ENCODE assay signal across 1 cellular context in genomic region chr14:64704743-64705405, GRCh38.
TF ChIP-seq lines count a peak whose summit lies in the region.

No MANE protein-coding gene starts in this region.

TF ChIP-seq in HepG2, 621 proteins besides CTCF, POLR2A, EP300 and RAD21 (continued from another document and continues in another):
- TF ChIP-seq SP2 (CRISPR knock-in tag; IDR thresholded peaks at IDR 0.05) (0 out of 2 replicates have a peak, but pooled peaks have one; percentile 1), HES4 (CRISPR knock-in tag; IDR thresholded peaks at IDR 0.05; ENCODE audit: borderline replicate concordance) (no peak), FOXA3 (CRISPR knock-in tag; IDR thresholded peaks at IDR 0.05) (no peak), ZC3H13 (CRISPR knock-in tag; IDR thresholded peaks at IDR 0.05) (0 out of 2 replicates have a peak, but pooled peaks have one; percentile 14), HCFC1 (IDR thresholded peaks at IDR 0.05; ENCODE audit: low read depth, low read length) (no peak), SATB2 (CRISPR knock-in tag; IDR thresholded peaks at IDR 0.05) (no peak), ZNF512B (CRISPR knock-in tag; IDR thresholded peaks at IDR 0.05; ENCODE audit: borderline replicate concordance) (no peak), ZC3H4 (CRISPR knock-in tag; IDR thresholded peaks at IDR 0.05; ENCODE audit: borderline replicate concordance) (no peak), BRD4 (CRISPR knock-in tag; IDR thresholded peaks at IDR 0.05) (no peak), ZNF777 (CRISPR knock-in tag; IDR thresholded peaks at IDR 0.05) (0 out of 2 replicates have a peak, but pooled peaks have one; percentile 4), WIZ (CRISPR knock-in tag; IDR thresholded peaks at IDR 0.05) (no peak), FOXA1 (IDR thresholded peaks at IDR 0.05) (no peak), FOXA1 (CRISPR knock-in tag; IDR thresholded peaks at IDR 0.05) (no peak), TAF1 (CRISPR knock-in tag; IDR thresholded peaks at IDR 0.05) (no peak), ZNF260 (CRISPR knock-in tag; IDR thresholded peaks at IDR 0.05; ENCODE audit: borderline replicate concordance, low read depth) (no peak), ZBTB49 (CRISPR knock-in tag; IDR thresholded peaks at IDR 0.05; ENCODE audit: borderline replicate concordance) (no peak), FOXP4 (CRISPR knock-in tag; IDR thresholded peaks at IDR 0.05) (no peak), ZNF354B (CRISPR knock-in tag; IDR thresholded peaks at IDR 0.05) (no peak), ZNF281 (CRISPR knock-in tag; IDR thresholded peaks at IDR 0.05; ENCODE audit: borderline replicate concordance) (no peak), EED (CRISPR knock-in tag; IDR thresholded peaks at IDR 0.05) (no peak), ZNF790 (CRISPR knock-in tag; IDR thresholded peaks at IDR 0.05; ENCODE audit: borderline replicate concordance) (no peak), GMEB1 (CRISPR knock-in tag; IDR thresholded peaks at IDR 0.05; ENCODE audit: borderline replicate concordance) (no peak), ZBTB7A (CRISPR knock-in tag; IDR thresholded peaks at IDR 0.05) (no peak), DPF2 (CRISPR knock-in tag; IDR thresholded peaks at IDR 0.05; ENCODE audit: borderline replicate concordance, low read depth) (no peak), HOXA9 (CRISPR knock-in tag; IDR thresholded peaks at IDR 0.05; ENCODE audit: borderline replicate concordance) (0 out of 2 replicates have a peak, but pooled peaks have one; percentile 0), JUNB (CRISPR knock-in tag; IDR thresholded peaks at IDR 0.05; ENCODE audit: borderline replicate concordance) (no peak), ZNF776 (CRISPR knock-in tag; IDR thresholded peaks at IDR 0.05) (no peak), ASH2L (IDR thresholded peaks at IDR 0.05; ENCODE audit: insufficient read length, low read depth, low read length) (peak; percentile 14), ZNF337 (CRISPR knock-in tag; IDR thresholded peaks at IDR 0.05; ENCODE audit: borderline replicate concordance, low read depth) (no peak), NR3C1 (CRISPR knock-in tag; IDR thresholded peaks at IDR 0.05) (no peak), ZNF619 (CRISPR knock-in tag; IDR thresholded peaks at IDR 0.05) (no peak), ZNF841 (CRISPR knock-in tag; IDR thresholded peaks at IDR 0.05; ENCODE audit: borderline replicate concordance) (no peak), ZNF552 (CRISPR knock-in tag; IDR thresholded peaks at IDR 0.05; ENCODE audit: borderline replicate concordance) (peak; percentile 52; the same call in 1 of the 2 replicates), KAT2B (IDR thresholded peaks at IDR 0.05; ENCODE audit: borderline replicate concordance, low read depth, low read length) (no peak), ZNF713 (CRISPR knock-in tag; IDR thresholded peaks at IDR 0.05) (no peak), NCOA1 (CRISPR knock-in tag; IDR thresholded peaks at IDR 0.05) (no peak), GLMP (CRISPR knock-in tag; IDR thresholded peaks at IDR 0.05; ENCODE audit: borderline replicate concordance) (no peak), ZNF276 (CRISPR knock-in tag; IDR thresholded peaks at IDR 0.05; ENCODE audit: low read depth) (no peak), MAFG (CRISPR knock-in tag; IDR thresholded peaks at IDR 0.05) (no peak), KLF15 (CRISPR knock-in tag; IDR thresholded peaks at IDR 0.05; ENCODE audit: borderline replicate concordance) (0 out of 2 replicates have a peak, but pooled peaks have one; percentile 40), ZBTB25 (CRISPR knock-in tag; IDR thresholded peaks at IDR 0.05) (no peak), ZSCAN20 (CRISPR knock-in tag; IDR thresholded peaks at IDR 0.05; ENCODE audit: borderline replicate concordance) (no peak), ZBTB33 (CRISPR knock-in tag; IDR thresholded peaks at IDR 0.05) (no peak), XRCC5 (optimal IDR thresholded peaks at IDR 0.05; ENCODE audit: low read length) (no peak), ZNF704 (CRISPR knock-in tag; IDR thresholded peaks at IDR 0.05; ENCODE audit: borderline replicate concordance) (no peak)
